Comparison of ENCODE assay signal across 14 cellular contexts in the genomic region with DNA sequence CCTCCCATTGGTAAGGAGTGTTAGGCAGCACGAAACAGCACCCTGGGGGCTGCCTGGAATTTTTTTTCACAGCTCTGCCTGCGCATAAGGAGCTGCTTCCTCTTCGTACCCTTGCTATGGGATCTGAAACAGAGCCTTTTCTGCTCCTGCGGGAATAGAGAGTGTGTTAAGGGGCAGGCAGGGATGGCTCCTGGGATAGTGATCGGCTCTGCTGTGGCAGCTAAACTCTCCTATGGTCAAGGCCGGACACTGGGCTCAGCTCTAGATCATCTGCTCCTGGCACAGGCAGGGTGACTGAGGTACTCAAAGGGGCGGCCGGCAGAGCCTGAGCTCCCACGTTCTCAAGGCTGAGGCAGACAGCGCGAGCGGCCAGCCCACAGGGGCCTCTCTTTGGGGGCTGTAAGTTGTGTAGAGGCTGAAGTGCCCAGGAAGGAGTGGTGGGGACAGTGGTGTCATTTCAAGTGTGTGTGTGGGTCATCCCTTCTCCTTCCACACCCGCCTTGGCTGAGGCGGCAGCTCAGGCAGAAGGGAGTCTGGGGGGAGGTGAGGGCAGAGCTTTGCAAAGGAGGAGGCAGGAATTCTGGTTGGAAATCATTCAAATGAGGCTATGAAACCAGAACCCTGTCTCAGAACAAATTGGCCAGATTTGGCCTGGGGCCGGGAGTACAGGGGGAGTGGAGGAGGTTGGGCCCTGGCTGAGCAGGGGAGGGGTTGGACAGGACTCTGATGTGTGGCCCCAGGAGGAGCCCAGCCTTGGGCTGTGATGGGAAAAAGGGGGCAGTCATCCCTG. TPM values are rescaled to one million over a fixed set of nuclear protein-coding genes. Genes with fewer than 3 reads are reported as not detected.
DNase-seq lines count a peak whose midpoint lies in the region; ATAC-seq and TF ChIP-seq lines count a peak whose summit lies in the region.
"Had no signal": no experiment of that assay in that cellular context is flagged by ENCODE, and none has a peak within 500 bp of the region (broad histone marks: within the 10 kb centered on the region; RNA-seq: fewer than 3 reads in every experiment).

No MANE protein-coding gene starts in this region.

- peaks cover 28% of the 10 kb centered on the region for H3K4me1 ChIP-seq in left ventricle myocardium inferior
- H3K4me1 ChIP-seq in lower lobe of right lung: no peaks in the 10 kb centered on the region
- peaks cover 0 to 10% of the 10 kb centered on the region in 2 donors for H3K4me1 ChIP-seq in uterus
- H3K4me1 ChIP-seq in CD8-positive, alpha-beta T cell (ENCODE audit: insufficient read depth, low read length): no peaks in the 10 kb centered on the region
- H3K4me1 ChIP-seq: A549 had no signal

- H3K36me3 ChIP-seq in left ventricle myocardium inferior (no peaks in the 10 kb centered on the region), lower lobe of right lung (no peaks in the 10 kb centered on the region), uterus (no peaks in the 10 kb centered on the region)
- no peaks in the 10 kb centered on the region for H3K36me3 ChIP-seq in CD8-positive, alpha-beta T cell (ENCODE audit: insufficient read depth, low read length)
- H3K36me3 ChIP-seq: MG63 had no signal

- intact Hi-C loops in Right ventricle myocardium inferior (cut with DNase I) (no loop called here), left ventricle myocardium inferior (cut with micrococcal nuclease) (no loop called here), lower lobe of right lung (cut with DNase I) (no loop called here), uterus (cut with DNase I; ENCODE audit: low total_unique reads) (no loop called here)
- intact Hi-C loops in CD8-positive, alpha-beta T cell (cut with DNase I, micrococcal nuclease): no loop called here

- no peak overlapping the region for H3K4me3 ChIP-seq in left ventricle myocardium inferior
- no peak overlapping the region for H3K4me3 ChIP-seq in lower lobe of right lung
- no peak overlapping the region for H3K4me3 ChIP-seq in uterus
- H3K4me3 ChIP-seq in CD8-positive, alpha-beta T cell (ENCODE audit: low read depth, low read length): no peak overlapping the region
- H3K4me3 ChIP-seq: A549, MG63 had no signal

- TF ChIP-seq CTCF in left ventricle myocardium inferior (IDR thresholded peaks at IDR 0.05; ENCODE audit: borderline replicate concordance) (no peak), lower lobe of right lung (IDR thresholded peaks at IDR 0.05) (no peak), uterus (IDR thresholded peaks at IDR 0.05) (no peak)
- TF ChIP-seq CTCF in CD8-positive, alpha-beta T cell (IDR thresholded peaks at IDR 0.05): no peak

- peak; percentile 20 for ATAC-seq in Right ventricle myocardium inferior
- ATAC-seq in lower lobe of right lung: peak in 1 of 2 donors; percentile 17
- ATAC-seq in CD8-positive, alpha-beta T cell: no peak

- H3K36me3 Mint-ChIP-seq in CD8-positive, alpha-beta T cell: no peaks in the 10 kb centered on the region

- POLR2A ChIA-PET in CD8-positive, alpha-beta T cell (lab: Charles Lee): no interaction called here

- no peaks in the 10 kb centered on the region for H3K4me1 Mint-ChIP-seq in CD8-positive, alpha-beta T cell (ENCODE audit: low read depth)

- no peaks in the 10 kb centered on the region for H3K27me3 ChIP-seq in left ventricle myocardium inferior (ENCODE audit: low read depth)
- H3K27me3 ChIP-seq in lower lobe of right lung (ENCODE audit: low read depth): no peaks in the 10 kb centered on the region
- H3K27me3 ChIP-seq in uterus: no peaks in the 10 kb centered on the region
- H3K27me3 ChIP-seq in CD8-positive, alpha-beta T cell (ENCODE audit: insufficient read depth, low read length): no peaks in the 10 kb centered on the region
- H3K27me3 ChIP-seq: MG63 had no signal

- no peaks in the 10 kb centered on the region for H3K9me3 Mint-ChIP-seq in CD8-positive, alpha-beta T cell

- H3K27ac ChIP-seq in left ventricle myocardium inferior (replicated peaks) (no peak overlapping the region), lower lobe of right lung (no peak overlapping the region), uterus (peak overlapping the region; percentile 80 to 81)
- no peak overlapping the region for H3K27ac ChIP-seq in CD8-positive, alpha-beta T cell (ENCODE audit: low read depth, low read length)
- H3K27ac ChIP-seq: A549 had no signal

- H3K9me3 ChIP-seq in left ventricle myocardium inferior (replicated peaks): no peaks in the 10 kb centered on the region
- H3K9me3 ChIP-seq in lower lobe of right lung: no peaks in the 10 kb centered on the region
- no peaks in the 10 kb centered on the region for H3K9me3 ChIP-seq in uterus
- no peaks in the 10 kb centered on the region for H3K9me3 ChIP-seq in CD8-positive, alpha-beta T cell (ENCODE audit: low read length)
- H3K9me3 ChIP-seq: A549, MG63 had no signal

- no peak overlapping the region for H3K27ac Mint-ChIP-seq in CD8-positive, alpha-beta T cell

- H3K4me3 Mint-ChIP-seq in CD8-positive, alpha-beta T cell: no peak overlapping the region

- DNase-seq in Right ventricle myocardium inferior (ENCODE audit: missing footprints) (no peak), left ventricle myocardium inferior (no peak), cerebellar cortex (ENCODE audit: low spot score) (peak; percentile 53), lower lobe of right lung (peak; percentile 32), uterus (peak; percentile 88 to 90), COLO829 (ENCODE audit: low spot score) (no peak)
- DNase-seq in CD8-positive, alpha-beta T cell: no peak
- no peak for DNase-seq in stimulated activated CD8-positive, alpha-beta memory T cell treated with anti-CD3 and anti-CD28 coated beads, Interleukin-4, amount 100 ng/mL, for 48 hours
- DNase-seq: activated gamma-delta T cell treated with Interleukin-2 at 50 U/mL for 16 hours, DMS53, MG63 had no signal

- TF ChIP-seq POLR2A in uterus (IDR thresholded peaks at IDR 0.05): no peak

- H3K27me3 Mint-ChIP-seq in CD8-positive, alpha-beta T cell (ENCODE audit: low read depth): peaks cover 2% of the 10 kb centered on the region

- CTCF ChIA-PET in CD8-positive, alpha-beta T cell (lab: Charles Lee): interaction anchor here (1.0 to 1.2 kb wide), 2 partner anchors 10 to 185 kb away, joined by 3 read pairs; no protein-coding TSS in a partner anchor

RNA-seq across cellular contexts. Expression of a gene that starts 31.0 kb away (rescaled TPM):
- total RNA-seq in Right ventricle myocardium inferior (1.6 TPM), left ventricle myocardium inferior (5.0 TPM), lower lobe of right lung (4.9 TPM), uterus (10 to 100 TPM in 2 of 4 donors, 1 to 10 TPM in 2; 2.0 to 70.2 (median 19.7) TPM)
- not detected for total RNA-seq in CD8-positive, alpha-beta T cell
- total RNA-seq: NCI-H460, pulmonary artery endothelial cell had no signal

Comparison
In these comparisons a context has a peak if more than half of its experiments do, and no peak if none do; other contexts are left out.
1. DNase-seq: peak in cerebellar cortex (single experiment), lower lobe of right lung (single experiment) and uterus (2 of 2); none in Right ventricle myocardium inferior (single experiment), left ventricle myocardium inferior (single experiment), CD8-positive, alpha-beta T cell (0 of 7), stimulated activated CD8-positive, alpha-beta memory T cell treated with anti-CD3 and anti-CD28 coated beads, Interleukin-4, amount 100 ng/mL, for 48 hours (single experiment) and COLO829 (single experiment).
2. H3K27ac ChIP-seq: peak in uterus (2 of 2); none in left ventricle myocardium inferior (single experiment), lower lobe of right lung (single experiment) and CD8-positive, alpha-beta T cell (single experiment).